ENCODE assay signal across 8 cellular contexts in the genomic region with DNA sequence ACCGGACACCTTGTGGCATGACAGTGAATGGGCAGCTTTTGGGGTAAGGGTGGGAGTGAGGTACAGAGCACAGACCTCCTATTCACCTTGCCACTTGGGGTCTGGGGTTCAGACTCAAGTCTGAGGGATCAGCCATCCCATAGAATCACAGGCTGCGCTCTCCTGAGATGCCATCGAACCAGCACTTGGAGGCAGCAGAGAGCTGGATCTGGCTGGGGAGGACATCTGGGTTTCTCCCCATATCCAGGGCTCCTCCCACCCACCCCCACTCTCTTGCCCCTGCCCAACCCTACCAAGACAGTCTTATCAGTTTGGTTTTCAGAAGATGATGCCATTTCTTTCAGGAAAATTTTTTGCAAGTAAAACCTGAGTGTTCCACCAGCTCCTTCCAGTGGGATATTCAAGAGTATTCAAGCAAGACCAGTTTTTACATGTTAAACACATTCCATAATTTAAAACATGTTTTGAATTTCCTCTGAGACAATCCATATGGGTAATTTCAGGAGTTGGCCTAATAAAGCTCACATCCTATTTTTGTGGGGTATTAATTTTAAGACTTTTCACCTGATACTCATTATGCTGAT. TPM values are rescaled to one million over a fixed set of nuclear protein-coding genes. Genes with fewer than 3 reads are reported as not detected.
DNase-seq lines count a peak whose midpoint lies in the region; ATAC-seq and TF ChIP-seq lines count a peak whose summit lies in the region.

No MANE protein-coding gene starts in this region.

- H3K27ac Mint-ChIP-seq in CD4-positive, alpha-beta T cell: no peak overlapping the region

- H3K4me1 Mint-ChIP-seq in CD4-positive, alpha-beta T cell (ENCODE audit: low read depth): no peaks in the 10 kb centered on the region

- intact Hi-C loops in left colon (cut with DNase I, micrococcal nuclease): no loop called here
- intact Hi-C loops in CD4-positive, alpha-beta T cell (cut with DNase I, micrococcal nuclease): no loop called here

- CTCF ChIA-PET in CD4-positive, alpha-beta T cell (lab: Charles Lee): interaction anchor here (1.5 kb wide), 1 partner anchor 46 kb away, joined by 7 read pairs; no protein-coding TSS in a partner anchor

- H3K4me3 Mint-ChIP-seq in CD4-positive, alpha-beta T cell: no peak overlapping the region

- H3K27me3 Mint-ChIP-seq in CD4-positive, alpha-beta T cell: no peaks in the 10 kb centered on the region

- no peaks in the 10 kb centered on the region for H3K36me3 Mint-ChIP-seq in CD4-positive, alpha-beta T cell (ENCODE audit: low read depth)

- POLR2A ChIA-PET in CD4-positive, alpha-beta T cell (lab: Charles Lee): interaction anchor here (1.0 kb wide), 1 partner anchor 49 kb away, joined by 3 read pairs; no protein-coding TSS in a partner anchor

- no peak overlapping the region for H3K27ac ChIP-seq in caudate nucleus (ENCODE audit: low read depth, low read length)
- H3K27ac ChIP-seq in CD4-positive, alpha-beta T cell (ENCODE audit: low read depth, low read length): no peak overlapping the region

- H3K9me3 Mint-ChIP-seq in CD4-positive, alpha-beta T cell: no peaks in the 10 kb centered on the region

- ATAC-seq in left colon: peak; percentile 78
- peak; percentile 84 for ATAC-seq in stimulated activated naive CD8-positive, alpha-beta T cell treated with anti-CD3 and anti-CD28 coated beads, Interleukin-15, Interleukin-2, amounts not matched to agents 100 U/mL and 50 U/mL, for 24 hours
- no peak for ATAC-seq in CD4-positive, alpha-beta T cell (ENCODE audit: poor library complexity)

- no peaks in the 10 kb centered on the region for H3K9me3 ChIP-seq in CD4-positive, alpha-beta T cell (ENCODE audit: control insufficient read depth, low read length)

- DNase-seq in NCI-H1417 (lab: John Stamatoyannopoulos, UW): peak; percentile 15 to 70 (median 21)
- no peak for DNase-seq in NCI-H1417 treated with DMSO at 0.1 percent for 48 hours (lab: John Stamatoyannopoulos, UW)
- DNase-seq in HPDE6-E6E7 (ENCODE audit: extremely low spot score): peak; percentile 75
- DNase-seq in RKO (ENCODE audit: low spot score): peak; percentile 57
- peak in 57 of 61 donors; percentile 12 to 81 (median 56) for DNase-seq in caudate nucleus (lab: John Stamatoyannopoulos, UW)
- DNase-seq in left colon: peak; percentile 32 to 37
- peak; percentile 64 for DNase-seq in stimulated activated naive CD8-positive, alpha-beta T cell treated with anti-CD3 and anti-CD28 coated beads, Interleukin-15, Interleukin-2, amounts not matched to agents 100 U/mL and 50 U/mL, for 24 hours
- DNase-seq in CD4-positive, alpha-beta T cell: no peak

- H3K27me3 ChIP-seq in CD4-positive, alpha-beta T cell (ENCODE audit: control insufficient read depth, insufficient read depth, low read length): no peaks in the 10 kb centered on the region

- no peak for TF ChIP-seq CTCF in CD4-positive, alpha-beta T cell (IDR thresholded peaks at IDR 0.05)

RNA-seq across cellular contexts. Expression of gene TEX44, which starts 29.2 kb away (rescaled TPM):
- not detected for total RNA-seq in left colon
- not detected for total RNA-seq in CD4-positive, alpha-beta T cell

RNA-seq across cellular contexts. Expression of gene NMUR1, which starts 33.2 kb away (rescaled TPM):
- 1 to 10 TPM in 1 of 2 donors, under 1 TPM in 1; 0.15 to 1.3 TPM for total RNA-seq in left colon
- under 1 TPM; 0.11 to 0.14 TPM for total RNA-seq in CD4-positive, alpha-beta T cell

Comparison
In these comparisons a context has a peak if more than half of its experiments do, and no peak if none do; other contexts are left out.
1. DNase-seq: peak in NCI-H1417 (3 of 3), HPDE6-E6E7 (single experiment), RKO (single experiment), caudate nucleus (57 of 61), left colon (2 of 2) and stimulated activated naive CD8-positive, alpha-beta T cell treated with anti-CD3 and anti-CD28 coated beads, Interleukin-15, Interleukin-2, amounts not matched to agents 100 U/mL and 50 U/mL, for 24 hours (single experiment); none in NCI-H1417 treated with DMSO at 0.1 percent for 48 hours (single experiment) and CD4-positive, alpha-beta T cell (0 of 10).